20 cellular contexts compared by ENCODE assay signal in genomic region chr12:105141320-105141918, GRCh38. TPM values are rescaled to one million over a fixed set of nuclear protein-coding genes. Genes with fewer than 3 reads are reported as not detected.
DNase-seq lines count a peak whose midpoint lies in the region; ATAC-seq, FAIRE-seq and TF ChIP-seq lines count a peak whose summit lies in the region.
"Had no signal": no experiment of that assay in that cellular context is flagged by ENCODE, and none has a peak within 500 bp of the region (broad histone marks: within the 10 kb centered on the region; RNA-seq: fewer than 3 reads in every experiment).

No MANE protein-coding gene starts in this region.

- H3K27ac ChIP-seq in OCI-LY7 (ENCODE audit: low read depth, low read length, poor library complexity, severe bottlenecking): no peak overlapping the region
- peak overlapping the region; percentile 32; the same call in 1 of the 2 replicates for H3K27ac ChIP-seq in VCaP
- H3K27ac ChIP-seq: C4-2B had no signal

- POLR2A ChIA-PET in OCI-LY7 (lab: Charles Lee): no interaction called here

- no peaks in the 10 kb centered on the region for H3K4me1 ChIP-seq in OCI-LY7 (ENCODE audit: insufficient read depth, low read length, poor library complexity, severe bottlenecking)

- no peak for DNase-seq in OCI-LY7 (ENCODE audit: low spot score)
- DNase-seq in superior temporal gyrus (ENCODE audit: extremely low spot score): peak; percentile 33
- DNase-seq in SIG-M5 treated with dmso at 0.1 percent for 504 hours (lab: John Stamatoyannopoulos, UW; ENCODE audit: unreplicated experiment): no peak
- DNase-seq in C1 segment of cervical spinal cord (lab: John Stamatoyannopoulos, UW): no peak
- DNase-seq: EL, GF-D8, H7, NCI-H1105, NCI-H146, NCI-H2029 treated with DMSO at 0.1 percent for 48 hours, NCI-H226, NCI-H510A treated with DMSO at 0.1 percent for 48 hours, NCI-H774, OCI-M1 had no signal

- BruUV-seq in OCI-LY7 (replicated peaks; lab: Mats Ljungman, UMichigan): TSS peak; percentile 14

- no peaks in the 10 kb centered on the region for H4K20me1 ChIP-seq in OCI-LY7 (ENCODE audit: insufficient read depth, low read length)

- CTCF ChIA-PET in OCI-LY7 (lab: Charles Lee; ENCODE audit: unreplicated experiment): no interaction called here

- H3K4me2 ChIP-seq in OCI-LY7 (ENCODE audit: low read length): no peak overlapping the region

- H3K9me2 ChIP-seq in OCI-LY7 (ENCODE audit: insufficient read depth, low read length): no peaks in the 10 kb centered on the region

- peaks cover 10% of the 10 kb centered on the region; the same call in 1 of the 2 replicates for H3K79me2 ChIP-seq in OCI-LY7 (ENCODE audit: insufficient read depth, low read depth, low read length)

- TF ChIP-seq CTCF in OCI-LY7 (conservative IDR thresholded peaks at IDR 0.05; ENCODE audit: low read length): no peak
- no peak for TF ChIP-seq CTCF in VCaP (conservative IDR thresholded peaks at IDR 0.05)

- no peak overlapping the region for H2AFZ ChIP-seq in OCI-LY7 (ENCODE audit: low read length)

- no peak for ATAC-seq in GM18861 (IDR thresholded peaks at IDR 0.05; ENCODE audit: unreplicated experiment)
- ATAC-seq in HG03045 (IDR thresholded peaks at IDR 0.05; ENCODE audit: unreplicated experiment): no peak
- ATAC-seq: Right ventricle myocardium inferior had no signal

- intact Hi-C loops in OCI-LY7 (cut with micrococcal nuclease; ENCODE audit: unreplicated experiment): no loop called here

- H3K9me3 ChIP-seq in OCI-LY7 (ENCODE audit: low read length): no peaks in the 10 kb centered on the region

- H3K4me3 ChIP-seq in OCI-LY7 (ENCODE audit: low read depth, low read length, poor library complexity, severe bottlenecking): no peak overlapping the region

- peaks cover 95% of the 10 kb centered on the region for H3K36me3 ChIP-seq in OCI-LY7 (ENCODE audit: insufficient read depth, low read length)

- peak; percentile 43 for FAIRE-seq in islet of Langerhans (lab: Jason Lieb, UNC)

RNA-seq across cellular contexts. Expression of gene WASHC4, which starts 33.9 kb away (rescaled TPM):
- total RNA-seq in OCI-LY7 (2014; rRNA removed; shearing (Covaris generic)): 54.8 and 63.6 TPM in 2 replicates
- 68.5 and 71.8 TPM in 2 replicates for total RNA-seq in OCI-LY7 (2022)

RNA-seq across cellular contexts. Expression of gene ALDH1L2, which starts 57.2 kb away (rescaled TPM):
- 0.08 TPM in 1 of 2 replicates, not detected in the other for total RNA-seq in OCI-LY7 (2014; rRNA removed; shearing (Covaris generic))
- total RNA-seq in OCI-LY7 (2022): 0.25 and 0.31 TPM in 2 replicates
